In the genomic region with DNA sequence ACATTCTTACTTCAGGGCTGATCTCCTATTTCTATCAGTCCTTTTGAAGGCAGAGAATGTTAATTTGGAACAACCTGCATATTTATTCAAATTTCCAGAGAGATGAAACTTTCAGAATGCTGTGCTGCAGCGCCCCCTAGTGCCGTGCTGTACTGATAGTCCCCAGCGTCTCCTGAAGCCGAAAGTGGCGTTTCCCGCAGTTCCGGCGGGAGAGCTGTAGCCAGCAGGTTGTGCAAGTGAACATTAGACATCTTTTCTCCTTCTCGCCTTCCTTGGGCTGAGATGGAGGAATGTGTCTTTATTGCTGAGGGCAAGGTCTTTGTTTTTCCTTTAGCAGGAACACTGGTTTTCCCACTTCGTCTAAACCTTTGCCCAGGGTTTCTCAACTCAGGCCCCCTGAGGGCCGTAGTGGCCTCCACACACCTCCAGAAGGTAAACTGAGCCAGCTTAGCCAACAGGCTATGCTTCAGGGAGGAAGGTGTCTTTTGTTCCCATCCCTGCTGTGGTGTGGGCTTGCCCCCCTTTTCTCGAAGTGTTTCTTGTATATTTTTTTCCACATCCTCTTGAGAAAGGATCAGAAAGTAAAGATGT, we compare ENCODE assay signal across 8 cellular contexts. TPM values are rescaled to one million over a fixed set of nuclear protein-coding genes. Genes with fewer than 3 reads are reported as not detected.
DNase-seq lines count a peak whose midpoint lies in the region; ATAC-seq and TF ChIP-seq lines count a peak whose summit lies in the region.

No MANE protein-coding gene starts in this region.

- H3K4me3 Mint-ChIP-seq in glutamatergic neuron (ENCODE audit: unreplicated experiment) = no peak overlapping the region

- peak; percentile 98 for TF ChIP-seq CTCF in A673 (conservative IDR thresholded peaks at IDR 0.05; ENCODE audit: low read depth, low read length)
- peak; percentile 98 for TF ChIP-seq CTCF in Loucy (conservative IDR thresholded peaks at IDR 0.05; ENCODE audit: low read length)
- peak; percentile 93 for TF ChIP-seq CTCF in glutamatergic neuron (IDR thresholded peaks at IDR 0.05; ENCODE audit: partially characterized antibody, unreplicated experiment)
- TF ChIP-seq CTCF in osteoblast (IDR thresholded peaks at IDR 0.05; ENCODE audit: extremely low read depth, low read depth, low read length) = peak; percentile 98
- TF ChIP-seq CTCF in suprapubic skin (IDR thresholded peaks at IDR 0.05) = peak; percentile 91 to 96

- H3K9ac ChIP-seq in Loucy (ENCODE audit: low read depth, low read length, poor library complexity, severe bottlenecking) = no peak overlapping the region

- TF ChIP-seq EP300 in suprapubic skin (IDR thresholded peaks at IDR 0.05) = no peak

- H3K79me2 ChIP-seq in Loucy (ENCODE audit: insufficient read depth, low read length) (peaks cover 96% of the 10 kb centered on the region), osteoblast (ENCODE audit: insufficient read depth, low read length) (peaks cover 90% of the 10 kb centered on the region)

- H3K27me3 ChIP-seq in A673 (replicated peaks; ENCODE audit: insufficient read depth, low read depth, low read length, poor library complexity) (no peaks in the 10 kb centered on the region), Loucy (ENCODE audit: insufficient read depth, low read length, poor library complexity, severe bottlenecking) (no peaks in the 10 kb centered on the region), osteoblast (ENCODE audit: insufficient read depth, low read length) (no peaks in the 10 kb centered on the region), suprapubic skin (no peaks in the 10 kb centered on the region)

- no peaks in the 10 kb centered on the region for H3K36me3 Mint-ChIP-seq in activated naive CD4-positive, alpha-beta T cell treated with anti-CD3 and anti-CD28 coated beads, Interleukin-2, amount 50 U/mL, for 72 hours
- no peaks in the 10 kb centered on the region for H3K36me3 Mint-ChIP-seq in glutamatergic neuron (ENCODE audit: unreplicated experiment)

- H3K27ac ChIP-seq in A673 (ENCODE audit: low read depth, low read length, poor library complexity, severe bottlenecking) (peak overlapping the region; percentile 34), osteoblast (ENCODE audit: low read depth, low read length) (peak overlapping the region; percentile 1), suprapubic skin (no peak overlapping the region)

- intact Hi-C loops in A673 (cut with micrococcal nuclease; ENCODE audit: unreplicated experiment) = loop anchor here (2.0 kb wide), 2 partner anchors 103 to 215 kb away; no protein-coding TSS in a partner anchor

- H3K27ac Mint-ChIP-seq in activated naive CD4-positive, alpha-beta T cell treated with anti-CD3 and anti-CD28 coated beads, Interleukin-2, amount 50 U/mL, for 72 hours = peak overlapping the region; percentile 18 to 19
- no peak overlapping the region for H3K27ac Mint-ChIP-seq in glutamatergic neuron (ENCODE audit: unreplicated experiment)

- H3K4me2 ChIP-seq in Loucy (ENCODE audit: low read depth, low read length, poor library complexity, severe bottlenecking) = peak overlapping the region; percentile 61
- H3K4me2 ChIP-seq in osteoblast (ENCODE audit: insufficient read depth, low read length) = peak overlapping the region; percentile 43

- peaks cover 85% of the 10 kb centered on the region for H3K4me1 ChIP-seq in A673 (ENCODE audit: insufficient read depth, low read length, poor library complexity, severe bottlenecking)
- H3K4me1 ChIP-seq in Loucy (ENCODE audit: insufficient read depth, low read length, poor library complexity, severe bottlenecking) = peaks cover 39% of the 10 kb centered on the region
- peaks cover 27% of the 10 kb centered on the region for H3K4me1 ChIP-seq in osteoblast (ENCODE audit: insufficient read depth, low read length)
- peaks cover 60% of the 10 kb centered on the region for H3K4me1 ChIP-seq in suprapubic skin

- DNase-seq in A673 (ENCODE audit: low spot score) (peak; percentile 90), glutamatergic neuron (peak; percentile 93), osteoblast (ENCODE audit: insufficient read length, low spot score, missing footprints) (peak; percentile 78), suprapubic skin (ENCODE audit: low spot score in 2 of 2) (peak; percentile 93 to 95)
- DNase-seq in activated naive CD4-positive, alpha-beta T cell treated with anti-CD3 and anti-CD28 coated beads, Interleukin-2, amount 50 U/mL, for 72 hours (ENCODE audit: low spot score in 2 of 2) = peak; percentile 71 to 84

- POLR2A ChIA-PET in A673 (lab: Charles Lee; ENCODE audit: low non-redundant PET) = interaction anchor here (0.6 kb wide), 1 partner anchor 8 kb away, joined by 4 read pairs; no protein-coding TSS in a partner anchor

- TF ChIP-seq POLR2A in GM18505 (IDR thresholded peaks at IDR 0.05; ENCODE audit: borderline replicate concordance, extremely low read depth, insufficient read depth, insufficient read length) (no peak), suprapubic skin (IDR thresholded peaks at IDR 0.05) (no peak)

- H3K9me3 ChIP-seq in A673 (ENCODE audit: low read depth, low read length, poor library complexity, severe bottlenecking) = no peaks in the 10 kb centered on the region
- H3K9me3 ChIP-seq in Loucy (ENCODE audit: insufficient read depth, low read depth, low read length) = no peaks in the 10 kb centered on the region
- no peaks in the 10 kb centered on the region for H3K9me3 ChIP-seq in osteoblast (ENCODE audit: low read depth, low read length)
- H3K9me3 ChIP-seq in suprapubic skin = no peaks in the 10 kb centered on the region

- no peaks in the 10 kb centered on the region for H3K9me3 Mint-ChIP-seq in activated naive CD4-positive, alpha-beta T cell treated with anti-CD3 and anti-CD28 coated beads, Interleukin-2, amount 50 U/mL, for 72 hours
- no peaks in the 10 kb centered on the region for H3K9me3 Mint-ChIP-seq in glutamatergic neuron (ENCODE audit: unreplicated experiment)

- peaks cover 25% of the 10 kb centered on the region for H3K4me1 Mint-ChIP-seq in glutamatergic neuron (ENCODE audit: low read depth, unreplicated experiment)

- CTCF ChIA-PET in A673 (lab: Charles Lee) = interaction anchor here (0.6 to 3.0 kb wide), 9 partner anchors 13 to 229 kb away, joined by 3 to 21 read pairs (median 5); no protein-coding TSS in a partner anchor

- H3K9me2 ChIP-seq in Loucy (replicated peaks; ENCODE audit: low read depth, low read length) = no peaks in the 10 kb centered on the region

- H3K4me3 ChIP-seq in A673 (ENCODE audit: low read depth, low read length, poor library complexity, severe bottlenecking) (no peak overlapping the region), Loucy (ENCODE audit: low read length, poor library complexity, severe bottlenecking) (peak overlapping the region; percentile 41), osteoblast (ENCODE audit: insufficient read depth, low read length) (no peak overlapping the region), suprapubic skin (no peak overlapping the region)

- H2AFZ ChIP-seq in Loucy (ENCODE audit: low read length) = no peak overlapping the region
- H2AFZ ChIP-seq in osteoblast (ENCODE audit: low read length) = no peak overlapping the region

- no TSS peak for BruUV-seq in A673 (replicated peaks; lab: Mats Ljungman, UMichigan)

- H3K27me3 Mint-ChIP-seq in glutamatergic neuron (ENCODE audit: unreplicated experiment) = no peaks in the 10 kb centered on the region

- peak; percentile 35 for ATAC-seq in GM18505 (IDR thresholded peaks at IDR 0.05; ENCODE audit: unreplicated experiment)
- ATAC-seq in SK-N-SH treated with all-trans-retinoic acid at 6 μM for 48 hours = peak; percentile 81
- peak; percentile 52 to 73 for ATAC-seq in activated naive CD4-positive, alpha-beta T cell treated with anti-CD3 and anti-CD28 coated beads, Interleukin-2, amount 50 U/mL, for 72 hours

- H4K20me1 ChIP-seq in Loucy (ENCODE audit: insufficient read depth, low read length, poor library complexity, severe bottlenecking) (peaks cover 84% of the 10 kb centered on the region), osteoblast (ENCODE audit: insufficient read depth, low read length) (peaks cover 41% of the 10 kb centered on the region)

- H3K36me3 ChIP-seq in A673 (ENCODE audit: insufficient read depth, low read length, poor library complexity, severe bottlenecking) = no peaks in the 10 kb centered on the region
- 0 out of 2 replicates have a peak, but pooled peaks cover 3% of the 10 kb centered on the region for H3K36me3 ChIP-seq in Loucy (ENCODE audit: insufficient read depth, low read length)
- H3K36me3 ChIP-seq in osteoblast (ENCODE audit: insufficient read depth, low read length) = no peaks in the 10 kb centered on the region
- H3K36me3 ChIP-seq in suprapubic skin = peaks cover 4% of the 10 kb centered on the region

- no peaks in the 10 kb centered on the region for H3F3A ChIP-seq in Loucy (ENCODE audit: low read depth)

- WGBS in suprapubic skin = 12% methylated on average over 12 of the region's 12 CpGs

TF ChIP-seq in SK-N-SH treated with all-trans-retinoic acid at 6 μM for 48 hours, 23 proteins besides CTCF, POLR2A, EP300 and RAD21 (continues in another document):
- no peak for TF ChIP-seq RARB (CRISPR knock-in tag; IDR thresholded peaks at IDR 0.05)
- TF ChIP-seq TCF4 (CRISPR knock-in tag; IDR thresholded peaks at IDR 0.05; ENCODE audit: borderline replicate concordance) = no peak
- no peak for TF ChIP-seq TOX (CRISPR knock-in tag; IDR thresholded peaks at IDR 0.05; ENCODE audit: borderline replicate concordance)
- TF ChIP-seq, protein P1, sequence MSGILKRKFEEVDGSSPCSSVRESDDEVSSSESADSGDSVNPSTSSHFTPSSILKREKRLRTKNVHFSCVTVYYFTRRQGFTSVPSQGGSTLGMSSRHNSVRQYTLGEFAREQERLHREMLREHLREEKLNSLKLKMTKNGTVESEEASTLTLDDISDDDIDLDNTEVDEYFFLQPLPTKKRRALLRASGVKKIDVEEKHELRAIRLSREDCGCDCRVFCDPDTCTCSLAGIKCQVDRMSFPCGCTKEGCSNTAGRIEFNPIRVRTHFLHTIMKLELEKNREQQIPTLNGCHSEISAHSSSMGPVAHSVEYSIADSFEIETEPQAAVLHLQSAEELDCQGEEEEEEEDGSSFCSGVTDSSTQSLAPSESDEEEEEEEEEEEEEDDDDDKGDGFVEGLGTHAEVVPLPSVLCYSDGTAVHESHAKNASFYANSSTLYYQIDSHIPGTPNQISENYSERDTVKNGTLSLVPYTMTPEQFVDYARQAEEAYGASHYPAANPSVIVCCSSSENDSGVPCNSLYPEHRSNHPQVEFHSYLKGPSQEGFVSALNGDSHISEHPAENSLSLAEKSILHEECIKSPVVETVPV (CRISPR knock-in tag; IDR thresholded peaks at IDR 0.05) = no peak
- no peak for TF ChIP-seq CSDC2 (CRISPR knock-in tag; IDR thresholded peaks at IDR 0.05)
- TF ChIP-seq ESRRG (CRISPR knock-in tag; IDR thresholded peaks at IDR 0.05) = no peak
- no peak for TF ChIP-seq PPARA (CRISPR knock-in tag; IDR thresholded peaks at IDR 0.05; ENCODE audit: borderline replicate concordance)

RNA-seq across cellular contexts. Expression of a gene that starts 26.4 kb away (rescaled TPM):
- total RNA-seq in A673 (2021) (165 and 171 TPM in 2 replicates), glutamatergic neuron (ENCODE audit: unreplicated experiment) (100 TPM), osteoblast (41.8 and 43.1 TPM in 2 replicates), suprapubic skin (10 to 100 TPM; 58.5 to 92.2 (median 69.8) TPM)
- 100 to 1,000 TPM in 1 of 2 donors, 10 to 100 TPM in 1; 82.7 to 129 TPM for total RNA-seq in activated naive CD4-positive, alpha-beta T cell treated with anti-CD3 and anti-CD28 coated beads, Interleukin-2, amount 50 U/mL, for 72 hours
